In the genomic region with DNA sequence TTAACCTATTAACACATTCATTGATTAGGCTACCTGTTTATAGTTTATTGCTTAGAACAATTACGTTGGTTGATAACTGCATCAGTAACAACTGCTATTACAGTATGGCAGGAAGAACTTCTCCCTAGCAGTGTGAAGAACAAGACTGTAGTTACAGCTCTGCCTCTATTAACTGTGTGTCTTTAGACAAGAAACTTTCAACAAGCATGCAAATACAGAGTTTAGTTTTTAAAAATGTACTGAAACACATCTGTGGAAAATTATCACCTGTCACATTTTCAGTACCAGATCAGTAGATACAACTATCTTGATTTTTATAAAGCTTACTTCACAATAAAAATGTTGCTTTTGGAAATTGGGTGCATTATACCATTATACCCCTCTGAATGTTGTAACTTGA, we compare ENCODE assay signal across 1 cellular context.
TF ChIP-seq lines count a peak whose summit lies in the region.

No MANE protein-coding gene starts in this region.

TF ChIP-seq in A549, 52 proteins besides CTCF, POLR2A, EP300 and RAD21 (continued from another document):
- TF ChIP-seq, protein P1, sequence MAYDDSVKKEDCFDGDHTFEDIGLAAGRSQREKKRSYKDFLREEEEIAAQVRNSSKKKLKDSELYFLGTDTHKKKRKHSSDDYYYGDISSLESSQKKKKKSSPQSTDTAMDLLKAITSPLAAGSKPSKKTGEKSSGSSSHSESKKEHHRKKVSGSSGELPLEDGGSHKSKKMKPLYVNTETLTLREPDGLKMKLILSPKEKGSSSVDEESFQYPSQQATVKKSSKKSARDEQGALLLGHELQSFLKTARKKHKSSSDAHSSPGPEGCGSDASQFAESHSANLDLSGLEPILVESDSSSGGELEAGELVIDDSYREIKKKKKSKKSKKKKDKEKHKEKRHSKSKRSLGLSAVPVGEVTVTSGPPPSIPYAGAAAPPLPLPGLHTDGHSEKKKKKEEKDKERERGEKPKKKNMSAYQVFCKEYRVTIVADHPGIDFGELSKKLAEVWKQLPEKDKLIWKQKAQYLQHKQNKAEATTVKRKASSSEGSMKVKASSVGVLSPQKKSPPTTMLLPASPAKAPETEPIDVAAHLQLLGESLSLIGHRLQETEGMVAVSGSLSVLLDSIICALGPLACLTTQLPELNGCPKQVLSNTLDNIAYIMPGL (CRISPR knock-in tag; IDR thresholded peaks at IDR 0.05; ENCODE audit: borderline replicate concordance), result no peak
- TF ChIP-seq JUN (IDR thresholded peaks at IDR 0.05) (no peak), FOXS1 (CRISPR knock-in tag; IDR thresholded peaks at IDR 0.05) (no peak)
